Comparison of ENCODE assay signal across 18 cellular contexts in the genomic region with DNA sequence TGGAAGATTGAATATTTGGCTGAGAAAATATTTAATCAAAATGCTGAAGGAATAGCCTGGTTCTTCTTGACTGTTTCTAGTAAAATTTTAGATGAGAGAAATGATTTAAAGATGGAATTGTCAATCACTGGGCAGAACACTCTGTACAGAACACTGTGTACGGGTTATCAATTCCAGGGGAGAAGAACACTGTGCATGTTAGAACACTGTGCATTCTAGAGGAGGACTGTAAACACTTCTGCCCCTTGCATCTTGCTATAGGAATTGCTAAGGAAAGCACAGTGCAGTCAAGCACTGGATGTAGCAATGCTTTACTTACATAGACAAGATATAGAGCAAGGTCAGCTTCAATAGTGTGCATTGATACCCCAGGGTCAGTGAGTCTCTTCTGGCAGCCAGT.
A peak's percentile ranks its signal among the peaks of the same experiment; 100 is the strongest.
DNase-seq lines count a peak whose midpoint lies in the region; ATAC-seq and TF ChIP-seq lines count a peak whose summit lies in the region.
"Had no signal": no experiment of that assay in that cellular context is flagged by ENCODE, and none has a peak within 500 bp of the region (broad histone marks: within the 10 kb centered on the region; RNA-seq: fewer than 3 reads in every experiment).

No MANE protein-coding gene starts in this region.

- H4K5ac ChIP-seq in mesendoderm (ENCODE audit: low read length): no peak overlapping the region

- H3K27ac ChIP-seq in 22Rv1 (peak overlapping the region; percentile 40; the same call in 1 of the 2 replicates), VCaP (peak overlapping the region; percentile 50), mesendoderm (ENCODE audit: low read depth, low read length) (no peak overlapping the region)
- H3K27ac ChIP-seq: A549; BLaER1 treated with 17β-estradiol and CSF1 and Interleukin-3, amounts not matched to agents 10 nM and 100 nM; C4-2B had no signal

- no peak for TF ChIP-seq CTCF in 22Rv1 (IDR thresholded peaks at IDR 0.05)
- no peak for TF ChIP-seq CTCF in VCaP (conservative IDR thresholded peaks at IDR 0.05)

- H3K23ac ChIP-seq in mesendoderm (ENCODE audit: low read length): no peak overlapping the region

- H3K36me3 ChIP-seq in mesendoderm (ENCODE audit: control insufficient read depth, insufficient read depth, low read length): no peaks in the 10 kb centered on the region
- H3K36me3 ChIP-seq: BLaER1 treated with 17β-estradiol and CSF1 and Interleukin-3, amounts not matched to agents 10 nM and 100 nM had no signal

- DNase-seq in mesendoderm (no peak), HuH-7.5 (ENCODE audit: low spot score) (no peak), globus pallidus (ENCODE audit: low spot score) (no peak)
- DNase-seq: AML-193; Caco-2; Calu3; CD4-positive, alpha-beta T cell; CD8-positive, alpha-beta T cell; DMS79 treated with DMSO at 0.1 percent for 48 hours; GF-D8 had no signal

- H3K4me1 Mint-ChIP-seq in stimulated activated memory B cell treated with anti-CD40 and anti-IgM and Interleukin-4, amounts not matched to agents 10 μg/mL and 1 μg/mL and 100 μg/mL, for 72 hours: no peaks in the 10 kb centered on the region
- H3K4me1 Mint-ChIP-seq: B cell had no signal

- H3K4ac ChIP-seq in mesendoderm (ENCODE audit: low read depth, low read length): no peak overlapping the region

- no peak overlapping the region for H3K4me2 ChIP-seq in mesendoderm (ENCODE audit: low read length)
- H3K4me2 ChIP-seq: A549; BLaER1 treated with 17β-estradiol and CSF1 and Interleukin-3, amounts not matched to agents 10 nM and 100 nM had no signal

- no CpG with 5 or more reads among the region's 1 CpG for WGBS in mesendoderm (ENCODE audit: extremely low coverage, insufficient coverage, low lambda C conversion rate)

- no peak overlapping the region for H3K18ac ChIP-seq in mesendoderm (ENCODE audit: low read length)

- no peaks in the 10 kb centered on the region for H3K79me1 ChIP-seq in mesendoderm (ENCODE audit: low read length)

- no peak overlapping the region for H3K4me3 Mint-ChIP-seq in stimulated activated memory B cell treated with anti-CD40 and anti-IgM and Interleukin-4, amounts not matched to agents 10 μg/mL and 1 μg/mL and 100 μg/mL, for 72 hours
- H3K4me3 Mint-ChIP-seq: B cell; CD4-positive, alpha-beta T cell; CD8-positive, alpha-beta T cell had no signal

- no peak overlapping the region for H3K9ac ChIP-seq in mesendoderm (ENCODE audit: low read length)
- H3K9ac ChIP-seq: BLaER1 treated with 17β-estradiol and CSF1 and Interleukin-3, amounts not matched to agents 10 nM and 100 nM had no signal

- peaks cover 3% of the 10 kb centered on the region for H3K9me3 Mint-ChIP-seq in stimulated activated memory B cell treated with anti-CD40 and anti-IgM and Interleukin-4, amounts not matched to agents 10 μg/mL and 1 μg/mL and 100 μg/mL, for 72 hours
- H3K9me3 Mint-ChIP-seq: CD8-positive, alpha-beta T cell had no signal

- ATAC-seq in stimulated activated memory B cell treated with anti-CD40 and anti-IgM and Interleukin-4, amounts not matched to agents 10 μg/mL and 1 μg/mL and 100 μg/mL, for 72 hours: peak; percentile 26
- no peak for ATAC-seq in HG02759 (IDR thresholded peaks at IDR 0.05; ENCODE audit: unreplicated experiment)
- ATAC-seq: A549; CD8-positive, alpha-beta T cell had no signal

- H3K4me3 ChIP-seq in mesendoderm (ENCODE audit: low read length): no peak overlapping the region
- H3K4me3 ChIP-seq: A549; BLaER1 treated with 17β-estradiol and CSF1 and Interleukin-3, amounts not matched to agents 10 nM and 100 nM had no signal

- peaks cover 3% of the 10 kb centered on the region for H3K4me1 ChIP-seq in mesendoderm (ENCODE audit: control insufficient read depth, low read depth, low read length)
- H3K4me1 ChIP-seq: A549, Caco-2 had no signal

- no peak overlapping the region for H2BK15ac ChIP-seq in mesendoderm (replicated peaks; ENCODE audit: low read depth)

- no peaks in the 10 kb centered on the region for H3K27me3 ChIP-seq in mesendoderm (ENCODE audit: insufficient read depth, low read length, poor library complexity)
- H3K27me3 ChIP-seq: BLaER1 treated with 17β-estradiol and CSF1 and Interleukin-3, amounts not matched to agents 10 nM and 100 nM had no signal

- H4K8ac ChIP-seq in mesendoderm (ENCODE audit: low read depth, low read length): no peak overlapping the region

- no peaks in the 10 kb centered on the region for H3K79me2 ChIP-seq in mesendoderm (ENCODE audit: control insufficient read depth, insufficient read depth, low read length)

- no peaks in the 10 kb centered on the region for H3K27me3 Mint-ChIP-seq in stimulated activated memory B cell treated with anti-CD40 and anti-IgM and Interleukin-4, amounts not matched to agents 10 μg/mL and 1 μg/mL and 100 μg/mL, for 72 hours
- H3K27me3 Mint-ChIP-seq: CD4-positive, alpha-beta T cell had no signal

- no peak overlapping the region for H2BK5ac ChIP-seq in mesendoderm (ENCODE audit: low read length)

- no peak overlapping the region for H2BK120ac ChIP-seq in mesendoderm (ENCODE audit: low read depth, low read length)

- peak overlapping the region; percentile 91 for H2AK5ac ChIP-seq in mesendoderm (ENCODE audit: low read length)

- H3K56ac ChIP-seq in mesendoderm (ENCODE audit: low read length): no peak overlapping the region

- H3K27ac Mint-ChIP-seq in stimulated activated memory B cell treated with anti-CD40 and anti-IgM and Interleukin-4, amounts not matched to agents 10 μg/mL and 1 μg/mL and 100 μg/mL, for 72 hours: no peak overlapping the region
- H3K27ac Mint-ChIP-seq: B cell; CD4-positive, alpha-beta T cell; CD8-positive, alpha-beta T cell had no signal

- H3K36me3 Mint-ChIP-seq in stimulated activated memory B cell treated with anti-CD40 and anti-IgM and Interleukin-4, amounts not matched to agents 10 μg/mL and 1 μg/mL and 100 μg/mL, for 72 hours: no peaks in the 10 kb centered on the region
- H3K36me3 Mint-ChIP-seq: CD8-positive, alpha-beta T cell had no signal
